Comparison of ENCODE assay signal across 36 cellular contexts in genomic region chr16:12219992-12220391, GRCh38.
"Had no signal": no experiment of that assay in that cellular context is flagged by ENCODE, and none has a peak within 500 bp of the region (broad histone marks: within the 10 kb centered on the region; RNA-seq: fewer than 3 reads in every experiment).

No MANE protein-coding gene starts in this region.

- H3K4me3 Mint-ChIP-seq: activated B cell treated with CpG ODN at 0.5 μM for 24 hours; activated CD4-positive, alpha-beta memory T cell treated with anti-CD3 and anti-CD28 coated beads for 36 hours; activated CD4-positive, alpha-beta T cell treated with anti-CD3 and anti-CD28 coated beads, Interleukin-2, amount 10 ng/mL, durations not matched to agents 24 days and 14 days; activated CD8-positive, alpha-beta T cell treated with anti-CD3 and anti-CD28 coated beads for 36 hours; activated naive CD4-positive, alpha-beta T cell treated with anti-CD3 and anti-CD28 coated beads for 36 hours; activated naive CD8-positive, alpha-beta T cell treated with anti-CD3 and anti-CD28 coated beads for 36 hours; activated T-cell treated with anti-CD3 and anti-CD28 coated beads, Interleukin-2, amount 50 U/mL, for 4 hours; activated T-cell treated with anti-CD3 and anti-CD28 coated beads, Interleukin-2, amount 50 U/mL, for 72 hours; activated T-helper 1 cell treated with anti-CD3 and anti-CD28 coated beads, Interleukin-12 subunit alpha, Interleukin-12 subunit beta, Interleukin-2, Interleukin-4 antibody, amounts not matched to agents 30 ng/mL and 10 ng/mL and 1 ng/mL, durations not matched to agents 14 hours and 24 hours and 36 hours; activated T-helper 17 cell treated with anti-CD3 and anti-CD28 coated beads, Interleukin-2, amount 50 U/mL, for 72 hours; brain; central memory CD8-positive, alpha-beta T cell; T-helper 1 cell treated with Interleukin-12 subunit alpha and Interleukin-12 subunit beta and Interleukin-4 antibody, amounts not matched to agents 30 μg/mL and 1 μg/mL, for 36 hours; T-helper 2 cell treated with Interferon-gamma antibody and Interleukin-4, amounts not matched to agents 5 μg/mL and 100 μg/mL, for 36 hours had no signal

- H3K36me3 Mint-ChIP-seq: activated naive CD4-positive, alpha-beta T cell treated with anti-CD3 and anti-CD28 coated beads, Interleukin-2, amount 50 U/mL, for 72 hours; brain had no signal

- H3K4me3 ChIP-seq: adrenal gland, ascending aorta, cardiac muscle cell had no signal

- H3K36me3 ChIP-seq: adrenal gland, ascending aorta, cardiac muscle cell had no signal

- H3K4me1 ChIP-seq: adrenal gland, ascending aorta had no signal

- H3K4me1 Mint-ChIP-seq: activated CD4-positive, alpha-beta T cell treated with anti-CD3 and anti-CD28 coated beads, Interleukin-2, amount 10 ng/mL, durations not matched to agents 24 days and 14 days; activated naive CD8-positive, alpha-beta T cell treated with anti-CD3 and anti-CD28 coated beads for 36 hours; activated T-helper 17 cell treated with anti-CD3 and anti-CD28 coated beads, Interleukin-2, amount 50 U/mL, for 72 hours had no signal

- H3K27ac Mint-ChIP-seq: activated B cell treated with CpG ODN at 0.5 μM for 24 hours; activated CD4-positive, alpha-beta memory T cell treated with anti-CD3 and anti-CD28 coated beads for 36 hours; activated CD4-positive, alpha-beta T cell treated with anti-CD3 and anti-CD28 coated beads, Interleukin-2, amount 10 ng/mL, durations not matched to agents 24 days and 14 days; activated CD8-positive, alpha-beta T cell treated with anti-CD3 and anti-CD28 coated beads for 36 hours; activated naive CD4-positive, alpha-beta T cell treated with anti-CD3 and anti-CD28 coated beads for 36 hours; activated naive CD8-positive, alpha-beta T cell treated with anti-CD3 and anti-CD28 coated beads for 36 hours; activated T-cell treated with anti-CD3 and anti-CD28 coated beads, Interleukin-2, amount 50 U/mL, for 72 hours; activated T-helper 1 cell treated with anti-CD3 and anti-CD28 coated beads, Interleukin-12 subunit alpha, Interleukin-12 subunit beta, Interleukin-2, Interleukin-4 antibody, amounts not matched to agents 30 ng/mL and 10 ng/mL and 1 ng/mL, durations not matched to agents 14 hours and 24 hours and 36 hours; activated T-helper 17 cell treated with anti-CD3 and anti-CD28 coated beads, Interleukin-2, amount 50 U/mL, for 72 hours; T-helper 1 cell treated with Interleukin-12 subunit alpha and Interleukin-12 subunit beta and Interleukin-4 antibody, amounts not matched to agents 30 μg/mL and 1 μg/mL, for 36 hours; T-helper 2 cell treated with Interferon-gamma antibody and Interleukin-4, amounts not matched to agents 5 μg/mL and 100 μg/mL, for 36 hours had no signal

- H3K9me3 ChIP-seq: adrenal gland, ascending aorta had no signal

- H3K27ac ChIP-seq: adrenal gland, ascending aorta, cardiac muscle cell, VCaP had no signal

- H3K27me3 ChIP-seq: adrenal gland, ascending aorta, cardiac muscle cell had no signal

- DNase-seq: activated B cell treated with CpG ODN at 0.5 μM for 24 hours; activated CD4-positive, alpha-beta memory T cell treated with anti-CD3 and anti-CD28 coated beads for 36 hours; activated CD4-positive, alpha-beta T cell treated with anti-CD3 and anti-CD28 coated beads for 4 hours; activated CD4-positive, alpha-beta T cell treated with anti-CD3 and anti-CD28 coated beads, Interleukin-2, amount 10 ng/mL, durations not matched to agents 24 days and 14 days; activated CD4-positive, alpha-beta T cell treated with anti-CD3 and anti-CD28 coated beads, Interleukin-2, amount 50 U/mL, for 1 hour; activated CD4-positive, alpha-beta T cell treated with anti-CD3 and anti-CD28 coated beads, Interleukin-2, amount 50 U/mL, for 4 hours; activated CD4-positive, CD25-positive, alpha-beta regulatory T cell treated with anti-CD3 and anti-CD28 coated beads, Interleukin-2, amount 50 U/mL, for 72 hours; activated CD8-positive, alpha-beta memory T cell treated with anti-CD3 and anti-CD28 coated beads, Interleukin-2, amount 50 U/mL, for 4 hours; activated CD8-positive, alpha-beta T cell treated with anti-CD3 and anti-CD28 coated beads for 36 hours; activated effector memory CD4-positive, alpha-beta T cell treated with anti-CD3 and anti-CD28 coated beads, Interleukin-2, amount 50 U/mL, for 16 hours; activated gamma-delta T cell treated with Interleukin-2 at 50 U/mL for 16 hours; activated naive CD4-positive, alpha-beta T cell; activated naive CD4-positive, alpha-beta T cell treated with anti-CD3 and anti-CD28 coated beads for 36 hours; activated naive CD4-positive, alpha-beta T cell treated with anti-CD3 and anti-CD28 coated beads, Interleukin-2, amount 50 U/mL, for 16 hours; activated naive CD8-positive, alpha-beta T cell treated with anti-CD3 and anti-CD28 coated beads for 36 hours; activated T-cell treated with anti-CD3 and anti-CD28 coated beads for 4 hours; activated T-cell treated with anti-CD3 and anti-CD28 coated beads, Interleukin-2, amount 50 U/mL, for 1 hour; activated T-cell treated with anti-CD3 and anti-CD28 coated beads, Interleukin-2, amount 50 U/mL, for 4 hours; activated T-cell treated with anti-CD3 and anti-CD28 coated beads, Interleukin-2, amount 50 U/mL, for 72 hours; adrenal gland; amniotic stem cell; anterior cingulate cortex; cerebellar nuclear complex; T-helper 1 cell; T-helper 2 cell; T-helper 9 cell had no signal

- ATAC-seq: activated CD8-positive, alpha-beta T cell treated with anti-CD3 and anti-CD28 coated beads for 36 hours; activated naive CD4-positive, alpha-beta T cell treated with anti-CD3 and anti-CD28 coated beads, Interleukin-2, amount 50 U/mL, for 72 hours; activated T-cell treated with anti-CD3 and anti-CD28 coated beads, Interleukin-2, amount 50 U/mL, for 4 hours; activated T-cell treated with anti-CD3 and anti-CD28 coated beads, Interleukin-2, amount 50 U/mL, for 72 hours; activated T-helper 17 cell treated with anti-CD3 and anti-CD28 coated beads, Interleukin-2, amount 50 U/mL, for 72 hours had no signal

- H3K9me3 Mint-ChIP-seq: activated CD4-positive, alpha-beta T cell treated with anti-CD3 and anti-CD28 coated beads, Interleukin-2, amount 10 ng/mL, durations not matched to agents 24 days and 14 days; activated naive CD4-positive, alpha-beta T cell treated with anti-CD3 and anti-CD28 coated beads, Interleukin-2, amount 50 U/mL, for 72 hours; activated T-cell treated with anti-CD3 and anti-CD28 coated beads, Interleukin-2, amount 50 U/mL, for 4 hours; activated T-helper 1 cell treated with anti-CD3 and anti-CD28 coated beads, Interleukin-12 subunit alpha, Interleukin-12 subunit beta, Interleukin-2, Interleukin-4 antibody, amounts not matched to agents 30 ng/mL and 10 ng/mL and 1 ng/mL, durations not matched to agents 14 hours and 24 hours and 36 hours; activated T-helper 17 cell treated with anti-CD3 and anti-CD28 coated beads, Interleukin-2, amount 50 U/mL, for 72 hours; brain; central memory CD8-positive, alpha-beta T cell; T-helper 1 cell treated with Interleukin-12 subunit alpha and Interleukin-12 subunit beta and Interleukin-4 antibody, amounts not matched to agents 30 μg/mL and 1 μg/mL, for 36 hours; T-helper 2 cell treated with Interferon-gamma antibody and Interleukin-4, amounts not matched to agents 5 μg/mL and 100 μg/mL, for 36 hours had no signal

- H3K27me3 Mint-ChIP-seq: activated B cell treated with CpG ODN at 0.5 μM for 24 hours; activated CD4-positive, alpha-beta memory T cell treated with anti-CD3 and anti-CD28 coated beads for 36 hours; activated CD4-positive, alpha-beta T cell treated with anti-CD3 and anti-CD28 coated beads, Interleukin-2, amount 10 ng/mL, durations not matched to agents 24 days and 14 days; activated CD8-positive, alpha-beta T cell treated with anti-CD3 and anti-CD28 coated beads for 36 hours; activated naive CD8-positive, alpha-beta T cell treated with anti-CD3 and anti-CD28 coated beads for 36 hours; activated T-helper 17 cell treated with anti-CD3 and anti-CD28 coated beads, Interleukin-2, amount 50 U/mL, for 72 hours; brain; central memory CD8-positive, alpha-beta T cell had no signal
